In genomic region chr6:71420693-71421328, GRCh38 we compare ENCODE assay signal across 8 cellular contexts.
DNase-seq lines count a peak whose midpoint lies in the region; ATAC-seq, FAIRE-seq and TF ChIP-seq lines count a peak whose summit lies in the region.

No MANE protein-coding gene starts in this region.

- FAIRE-seq in GM12891 (lab: Jason Lieb, UNC) = no peak

- peak overlapping the region; percentile 66 for H3K27ac ChIP-seq in SJSA1

- H3K4me1 Mint-ChIP-seq in CD14-positive monocyte = peaks cover 7% of the 10 kb centered on the region

- peaks cover 57 to 78% (median 57%) of the 10 kb centered on the region in 3 donors for H3K27me3 Mint-ChIP-seq in CD14-positive monocyte (ENCODE audit: low read depth in 3 of 3)

- peaks cover 32% of the 10 kb centered on the region for H3K36me3 ChIP-seq in SJSA1

- peak; percentile 89 for ATAC-seq in HG03521 (IDR thresholded peaks at IDR 0.05; ENCODE audit: unreplicated experiment)
- peak; percentile 90 for ATAC-seq in left colon

- intact Hi-C loops in CD14-positive monocyte (cut with micrococcal nuclease) (no loop called here), left colon (cut with DNase I, micrococcal nuclease) (no loop called here)

- no peak for TF ChIP-seq CTCF in CD14-positive monocyte (IDR thresholded peaks at IDR 0.05)

- peak overlapping the region; percentile 72 to 87 for H3K4me3 Mint-ChIP-seq in CD14-positive monocyte

- no peaks in the 10 kb centered on the region for H3K27me3 ChIP-seq in SJSA1 (replicated peaks)

- H3K4me1 ChIP-seq in SJSA1 (replicated peaks) = peaks cover 17% of the 10 kb centered on the region

- peak overlapping the region; percentile 94 for H3K4me3 ChIP-seq in SJSA1

- H3K9me3 Mint-ChIP-seq in CD14-positive monocyte = peaks cover 2 to 17% (median 14%) of the 10 kb centered on the region in 7 donors

- no peaks in the 10 kb centered on the region for H3K9me3 ChIP-seq in SJSA1 (replicated peaks)

- DNase-seq in CD14-positive monocyte (ENCODE audit: low spot score) (no peak), GM19238 (ENCODE audit: insufficient read length, low spot score) (peak; percentile 10), SJSA1 (ENCODE audit: low read depth in 1 of 2, low spot score in 2 of 2) (peak; percentile 93 to 96), ecto neural progenitor cell (ENCODE audit: low spot score) (peak; percentile 95), left colon (peak; percentile 79 to 91), GM12891 (ENCODE audit: insufficient read length, low spot score) (no peak)
- DNase-seq in stimulated activated CD8-positive, alpha-beta memory T cell treated with anti-CD3 and anti-CD28 coated beads, Interleukin-2, amount 100 ng/mL, for 48 hours (ENCODE audit: low read depth in 2 of 2) = peak; percentile 13

- H3K27ac Mint-ChIP-seq in CD14-positive monocyte = no peak overlapping the region

- TF ChIP-seq POLR2A in GM12891 (IDR thresholded peaks at IDR 0.05; ENCODE audit: low read depth, low read length) = no peak

- H3K36me3 Mint-ChIP-seq in CD14-positive monocyte = peaks cover 3 to 7% of the 10 kb centered on the region in 2 donors

TF ChIP-seq in GM12891, 5 proteins besides CTCF, POLR2A, EP300 and RAD21:
- no peak for TF ChIP-seq POLR2AphosphoS5 (IDR thresholded peaks at IDR 0.05; ENCODE audit: low read depth, low read length)
- TF ChIP-seq TAF1 (IDR thresholded peaks at IDR 0.05; ENCODE audit: low read depth, low read length) = no peak
- no peak for TF ChIP-seq SPI1 (IDR thresholded peaks at IDR 0.05; ENCODE audit: low read depth, low read length)
- no peak for TF ChIP-seq POU2F2 (IDR thresholded peaks at IDR 0.05; ENCODE audit: low read depth, low read length)
- TF ChIP-seq PAX5 (IDR thresholded peaks at IDR 0.05; ENCODE audit: insufficient read depth, low read length, severe bottlenecking) = no peak

Comparison
In these comparisons a context has a peak if more than half of its experiments do, and no peak if none do; other contexts are left out.
1. DNase-seq: peak in GM19238 (single experiment), SJSA1 (2 of 2), ecto neural progenitor cell (single experiment), left colon (2 of 2) and stimulated activated CD8-positive, alpha-beta memory T cell treated with anti-CD3 and anti-CD28 coated beads, Interleukin-2, amount 100 ng/mL, for 48 hours (2 of 2); none in CD14-positive monocyte (single experiment) and GM12891 (single experiment).